In the genomic region with DNA sequence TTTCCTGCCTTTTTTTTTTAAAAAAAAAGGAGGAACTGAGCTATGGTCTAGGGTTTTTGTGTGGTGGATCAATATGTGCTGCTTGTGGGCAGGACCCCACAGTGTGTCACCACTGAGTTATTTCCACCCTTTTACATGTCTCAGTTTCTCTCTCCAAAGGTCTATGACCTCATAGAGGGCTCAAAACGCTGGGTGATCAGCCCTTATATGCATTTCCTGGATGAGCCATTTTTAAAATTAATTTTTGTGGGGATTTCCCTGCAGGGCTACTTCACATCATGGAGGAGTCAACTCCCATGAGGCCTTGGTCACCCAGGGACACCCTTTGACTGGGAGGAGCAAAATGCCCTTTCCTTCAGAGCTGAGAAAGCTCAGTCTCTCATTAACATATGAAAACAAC, we compare ENCODE assay signal across 9 cellular contexts. TPM values are rescaled to one million over a fixed set of nuclear protein-coding genes. Genes with fewer than 3 reads are reported as not detected.
DNase-seq lines count a peak whose midpoint lies in the region; ATAC-seq and TF ChIP-seq lines count a peak whose summit lies in the region.
"Had no signal": no experiment of that assay in that cellular context is flagged by ENCODE, and none has a peak within 500 bp of the region (broad histone marks: within the 10 kb centered on the region; RNA-seq: fewer than 3 reads in every experiment).

No MANE protein-coding gene starts in this region.

- H2AFZ ChIP-seq in KMS-11 (ENCODE audit: low read depth): peak overlapping the region; percentile 17

- no peaks in the 10 kb centered on the region for H3K36me3 Mint-ChIP-seq in T-helper 2 cell treated with Interferon-gamma antibody and Interleukin-4, amounts not matched to agents 5 μg/mL and 100 μg/mL, for 36 hours (ENCODE audit: low read depth)
- H3K36me3 Mint-ChIP-seq in neural crest cell (ENCODE audit: low read depth) (no peaks in the 10 kb centered on the region), natural killer cell (no peaks in the 10 kb centered on the region)

- peak; percentile 27 for DNase-seq in T-helper 2 cell treated with Interferon-gamma antibody and Interleukin-4, amounts not matched to agents 5 μg/mL and 100 μg/mL, for 36 hours (ENCODE audit: low spot score)
- DNase-seq in T-helper 2 cell (no peak), HAP-1 (ENCODE audit: low spot score in 2 of 2) (peak; percentile 19 to 33), neural crest cell (ENCODE audit: low read depth, low spot score) (no peak), NCI-H1092 treated with DMSO at 0.1 percent for 48 hours (lab: John Stamatoyannopoulos, UW) (no peak), ACHN (no peak), natural killer cell (no peak)
- DNase-seq: NCI-H524 had no signal

- no peak overlapping the region for H3K27ac Mint-ChIP-seq in T-helper 2 cell treated with Interferon-gamma antibody and Interleukin-4, amounts not matched to agents 5 μg/mL and 100 μg/mL, for 36 hours
- H3K27ac Mint-ChIP-seq in neural crest cell (ENCODE audit: unreplicated experiment) (peak overlapping the region; percentile 13), natural killer cell (no peak overlapping the region)

- peaks cover 2% of the 10 kb centered on the region for H3K27me3 Mint-ChIP-seq in T-helper 2 cell treated with Interferon-gamma antibody and Interleukin-4, amounts not matched to agents 5 μg/mL and 100 μg/mL, for 36 hours (ENCODE audit: low read depth)
- H3K27me3 Mint-ChIP-seq in neural crest cell (ENCODE audit: low read depth) (no peaks in the 10 kb centered on the region), natural killer cell (ENCODE audit: low read depth in 2 of 2) (peaks cover 0 to 3% of the 10 kb centered on the region in 2 donors)

- no peaks in the 10 kb centered on the region for H3K4me1 Mint-ChIP-seq in T-helper 2 cell treated with Interferon-gamma antibody and Interleukin-4, amounts not matched to agents 5 μg/mL and 100 μg/mL, for 36 hours (ENCODE audit: low read depth)
- H3K4me1 Mint-ChIP-seq in neural crest cell (peaks cover 5% of the 10 kb centered on the region), natural killer cell (no peaks in the 10 kb centered on the region)

- no peaks in the 10 kb centered on the region for H3K27me3 ChIP-seq in HAP-1 (ENCODE audit: low read depth)
- H3K27me3 ChIP-seq in KMS-11 (ENCODE audit: insufficient read depth, low read depth): no peaks in the 10 kb centered on the region

- no peak for ATAC-seq in natural killer cell

- H3K4me2 ChIP-seq in KMS-11: no peak overlapping the region

- no peak overlapping the region for H3K4me3 Mint-ChIP-seq in T-helper 2 cell treated with Interferon-gamma antibody and Interleukin-4, amounts not matched to agents 5 μg/mL and 100 μg/mL, for 36 hours
- no peak overlapping the region for H3K4me3 Mint-ChIP-seq in neural crest cell
- no peak overlapping the region for H3K4me3 Mint-ChIP-seq in natural killer cell

- in situ Hi-C loops in HAP-1 (cut with MboI; ENCODE audit: low sequenced_read_pairs) (no loop called here), ACHN (cut with HindIII; ENCODE audit: low pct_ligation_motif_present, low pct_unique_long_range_greater_than_20kb, low sequenced_read_pairs) (no loop called here)

- no peak overlapping the region for H3K9ac ChIP-seq in KMS-11

- no peaks in the 10 kb centered on the region for H3K9me3 Mint-ChIP-seq in T-helper 2 cell treated with Interferon-gamma antibody and Interleukin-4, amounts not matched to agents 5 μg/mL and 100 μg/mL, for 36 hours
- H3K9me3 Mint-ChIP-seq in neural crest cell: no peaks in the 10 kb centered on the region
- H3K9me3 Mint-ChIP-seq in natural killer cell: no peaks in the 10 kb centered on the region

- H3K9me3 ChIP-seq in HAP-1: no peaks in the 10 kb centered on the region

- no peak overlapping the region for H3K4me3 ChIP-seq in HAP-1
- no peak overlapping the region for H3K4me3 ChIP-seq in KMS-11 (IDR thresholded peaks at IDR 0.05; ENCODE audit: insufficient read depth, low read depth, low read length)

- TF ChIP-seq CTCF in KMS-11 (conservative IDR thresholded peaks at IDR 0.05; ENCODE audit: low read depth, low read length): no peak
- TF ChIP-seq CTCF in neural crest cell (conservative IDR thresholded peaks at IDR 0.05): no peak
- TF ChIP-seq CTCF in natural killer cell (IDR thresholded peaks at IDR 0.05): no peak

- intact Hi-C loops in natural killer cell (cut with micrococcal nuclease): no loop called here

- H3K79me2 ChIP-seq in KMS-11 (ENCODE audit: insufficient read depth, low read depth): no peaks in the 10 kb centered on the region

- no peaks in the 10 kb centered on the region for H4K20me1 ChIP-seq in KMS-11 (ENCODE audit: insufficient read depth)

- H3K36me3 ChIP-seq in HAP-1 (replicated peaks) (no peaks in the 10 kb centered on the region), KMS-11 (ENCODE audit: insufficient read depth) (no peaks in the 10 kb centered on the region)

- H3K27ac ChIP-seq in KMS-11: no peak overlapping the region

- H3K4me1 ChIP-seq in HAP-1 (peaks cover 13% of the 10 kb centered on the region), KMS-11 (ENCODE audit: low read depth, poor library complexity, severe bottlenecking) (peaks cover 9% of the 10 kb centered on the region)

RNA-seq across cellular contexts. Expression of gene HAO2, which starts 20.7 kb away (rescaled TPM):
- total RNA-seq in neural crest cell (not detected in 2 replicates), natural killer cell (not detected)

Comparison
In these comparisons a context has a peak if more than half of its experiments do, and no peak if none do; other contexts are left out.
1. DNase-seq: peak in T-helper 2 cell treated with Interferon-gamma antibody and Interleukin-4, amounts not matched to agents 5 μg/mL and 100 μg/mL, for 36 hours (single experiment) and HAP-1 (2 of 2); none in T-helper 2 cell (0 of 5), neural crest cell (single experiment), NCI-H1092 treated with DMSO at 0.1 percent for 48 hours (single experiment), ACHN (single experiment) and natural killer cell (single experiment).